In the genomic region with DNA sequence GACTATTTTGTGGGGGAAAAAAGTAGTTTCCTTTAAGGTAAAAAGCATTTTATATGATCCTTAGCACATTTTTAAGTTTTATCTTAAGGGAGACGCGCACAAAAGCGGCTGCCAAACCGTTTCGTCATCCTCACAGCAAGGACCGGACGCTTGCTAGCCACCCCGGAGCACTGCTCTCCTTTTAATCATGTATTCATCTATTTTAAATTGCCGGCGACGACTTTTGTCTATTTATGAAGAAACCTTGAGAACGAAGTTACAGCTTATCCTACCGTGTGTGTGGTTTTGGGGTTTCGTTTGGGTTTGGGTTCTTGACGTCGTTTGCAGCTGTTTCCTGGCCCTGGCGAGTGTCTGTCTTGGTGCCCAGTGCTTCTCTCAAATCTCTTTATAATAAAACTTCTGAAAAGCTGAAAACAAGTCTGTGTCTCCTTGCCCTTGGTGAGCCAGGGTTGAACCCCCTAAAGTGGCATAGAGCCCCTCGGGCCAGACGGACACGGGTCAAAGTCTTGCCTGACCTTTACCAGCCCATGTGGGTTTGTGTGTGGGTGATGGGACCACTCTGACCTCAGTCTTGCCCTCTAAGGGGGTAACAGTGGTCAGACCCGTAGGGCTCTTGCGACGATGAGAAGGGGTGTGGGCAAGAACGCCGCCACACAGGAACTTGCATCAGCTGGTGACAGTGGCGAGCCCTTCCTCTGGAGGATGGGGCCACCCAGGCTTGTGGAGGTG, we compare ENCODE assay signal across 8 cellular contexts.
A peak's percentile ranks its signal among the peaks of the same experiment; 100 is the strongest.
DNase-seq lines count a peak whose midpoint lies in the region; ATAC-seq, FAIRE-seq and TF ChIP-seq lines count a peak whose summit lies in the region.

No MANE protein-coding gene starts in this region.

- no peak overlapping the region for H3K27ac Mint-ChIP-seq in chondrocyte (ENCODE audit: unreplicated experiment)

- H3K4me3 Mint-ChIP-seq in chondrocyte (ENCODE audit: unreplicated experiment), result no peak overlapping the region

- peak; percentile 77 for ATAC-seq in GM19395 (IDR thresholded peaks at IDR 0.05; ENCODE audit: unreplicated experiment)

- no peak for TF ChIP-seq CTCF in chondrocyte (IDR thresholded peaks at IDR 0.05)

- H3K36me3 Mint-ChIP-seq in chondrocyte (ENCODE audit: low read depth), result no peaks in the 10 kb centered on the region

- DNase-seq in MV-4-11 (lab: John Stamatoyannopoulos, UW) (peak; percentile 73), chondrocyte (ENCODE audit: low spot score) (no peak), NCI-H526 (lab: John Stamatoyannopoulos, UW) (no peak), HTR-8/SVneo (ENCODE audit: insufficient read length, low spot score) (no peak), NCI-H146 (lab: John Stamatoyannopoulos, UW) (no peak)
- DNase-seq in activated T-helper 1 cell treated with anti-CD3 and anti-CD28 coated beads, Interleukin-2, amount 50 U/mL, for 16 hours (ENCODE audit: low read depth in 1 of 2, low spot score in 1 of 2), result peak; percentile 23 to 26
- peak; percentile 51 to 55 for DNase-seq in stimulated activated CD4-positive, alpha-beta T cell treated with anti-CD3 and anti-CD28 coated beads, Interleukin-2, amount 100 ng/mL, for 24 hours

- no peak for FAIRE-seq in HTR-8/SVneo (lab: Jason Lieb, UNC)

- peaks cover 3% of the 10 kb centered on the region for H3K4me1 Mint-ChIP-seq in chondrocyte (ENCODE audit: low read depth)

- H3K9me3 Mint-ChIP-seq in chondrocyte (ENCODE audit: low read depth), result no peaks in the 10 kb centered on the region

- peaks cover 24% of the 10 kb centered on the region for H3K27me3 Mint-ChIP-seq in chondrocyte (ENCODE audit: low read depth)

Comparison
In these comparisons a context has a peak if more than half of its experiments do, and no peak if none do; other contexts are left out.
1. DNase-seq: peak in MV-4-11 (single experiment), activated T-helper 1 cell treated with anti-CD3 and anti-CD28 coated beads, Interleukin-2, amount 50 U/mL, for 16 hours (2 of 2) and stimulated activated CD4-positive, alpha-beta T cell treated with anti-CD3 and anti-CD28 coated beads, Interleukin-2, amount 100 ng/mL, for 24 hours (2 of 2); none in chondrocyte (single experiment), NCI-H526 (0 of 2), HTR-8/SVneo (single experiment) and NCI-H146 (single experiment).